In the genomic region with DNA sequence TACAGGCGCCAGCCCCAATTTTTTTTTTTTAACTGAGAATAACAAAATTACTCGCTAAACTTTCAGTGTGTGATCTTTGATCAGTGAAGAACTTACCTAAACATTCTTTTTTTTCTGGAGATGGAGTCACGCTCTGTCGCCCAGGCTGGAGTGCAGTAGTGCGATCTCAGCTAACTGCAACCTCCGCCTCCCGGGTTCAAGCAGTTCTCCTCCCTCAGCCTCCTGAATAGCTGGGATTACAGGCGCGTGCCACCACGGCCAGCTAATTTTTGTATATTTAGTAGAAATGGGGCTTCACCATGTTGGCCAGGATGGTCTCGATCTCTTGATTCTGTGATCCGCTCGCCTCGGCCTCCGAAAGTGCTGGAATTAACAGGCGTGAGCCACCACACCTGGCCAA, we compare ENCODE assay signal across 7 cellular contexts. TPM values are rescaled to one million over a fixed set of nuclear protein-coding genes. Genes with fewer than 3 reads are reported as not detected.
DNase-seq lines count a peak whose midpoint lies in the region; ATAC-seq, FAIRE-seq and TF ChIP-seq lines count a peak whose summit lies in the region.
"Not testable (repeated sequence)": the region's sequence is repeated elsewhere in the genome, so short reads cannot be mapped to it uniquely, and the experiment has no call there.

No MANE protein-coding gene starts in this region.

- RAD21 ChIA-PET in GM12878 (lab: Charles Lee; ENCODE audit: unreplicated experiment), result interaction anchor here (1.0 to 3.3 kb wide), 2 partner anchors 12 to 132 kb away, joined by 4 to 8 read pairs; partner anchors contain the start of gene G3BP1

- not testable (repeated sequence) for BruUV-seq in GM12878 (replicated peaks; lab: Mats Ljungman, UMichigan)

- not testable (repeated sequence) for ATAC-seq in T-helper 17 cell; GM12878; naive thymus-derived CD8-positive, alpha-beta T cell

- not testable (repeated sequence) for H3K9me3 ChIP-seq in BLaER1 treated with 17β-estradiol and CSF1 and Interleukin-3, amounts not matched to agents 10 nM and 100 nM (replicated peaks in 1 of 11); T-helper 17 cell (ENCODE audit: control insufficient read depth, low read length, poor library complexity, severe bottlenecking); GM12878 (replicated peaks; ENCODE audit: control insufficient read depth, insufficient read depth, low read length); endodermal cell (ENCODE audit: control insufficient read depth, low read length)

- SMC1A ChIA-PET in GM12878 (lab: Charles Lee; ENCODE audit: uncharacterized antibody, unreplicated experiment), result interaction anchor here (1.9 to 3.2 kb wide), 2 partner anchors 10 to 27 kb away, joined by 5 to 17 read pairs; no protein-coding TSS in a partner anchor

- not testable (repeated sequence) for TF ChIP-seq CTCF in GM12878 (IDR thresholded peaks at IDR 0.05 in 2 of 3, conservative IDR thresholded peaks at IDR 0.05 in 1 of 3; ENCODE audit: control insufficient read depth in 2 of 3, extremely low read depth in 1 of 3, insufficient read depth in 1 of 3, low read depth in 3 of 3, low read length in 3 of 3); endodermal cell (conservative IDR thresholded peaks at IDR 0.05)

- H3K4me3 Mint-ChIP-seq in T-helper 17 cell; activated T-cell treated with anti-CD3 and anti-CD28 coated beads, Interleukin-2, amount 50 U/mL, for 24 hours; endodermal cell: not testable (repeated sequence)
- H3K4me3 Mint-ChIP-seq in naive thymus-derived CD8-positive, alpha-beta T cell, result peak overlapping the region in 6 of 10 donors; percentile 11 to 54 (median 19)

- H3K27me3 ChIP-seq in BLaER1 treated with 17β-estradiol and CSF1 and Interleukin-3, amounts not matched to agents 10 nM and 100 nM; GM12878 (replicated peaks in 1 of 2; ENCODE audit: control insufficient read depth in 2 of 2, insufficient read depth in 2 of 2, low read length in 1 of 2); endodermal cell (ENCODE audit: control insufficient read depth, insufficient read depth, low read length, poor library complexity, severe bottlenecking): not testable (repeated sequence)

- peak overlapping the region; percentile 3 to 67 (median 39); a peak in 18 of 22 replicates for H3K4me2 ChIP-seq in BLaER1 treated with 17β-estradiol and CSF1 and Interleukin-3, amounts not matched to agents 10 nM and 100 nM
- not testable (repeated sequence) for H3K4me2 ChIP-seq in GM12878 (ENCODE audit: control insufficient read depth, insufficient read depth)

- not testable (repeated sequence) for H3K4me3 ChIP-seq in BLaER1 treated with 17β-estradiol and CSF1 and Interleukin-3, amounts not matched to agents 10 nM and 100 nM; GM12878; endodermal cell (ENCODE audit: low read length)

- not testable (repeated sequence) for TF ChIP-seq EP300 in GM12878 (IDR thresholded peaks at IDR 0.05; ENCODE audit: borderline replicate concordance in 1 of 2, control insufficient read depth in 1 of 2, low read depth in 2 of 2, low read length in 2 of 2)

- in situ Hi-C loops in GM12878 (cut with MboI), result not testable (repeated sequence)

- intact Hi-C loops in GM12878 (cut with micrococcal nuclease; ENCODE audit: unreplicated experiment), result loop anchor here (1.0 kb wide), 1 partner anchor 8 kb away; no protein-coding TSS in a partner anchor

- H3K9me3 Mint-ChIP-seq in activated T-cell treated with anti-CD3 and anti-CD28 coated beads, Interleukin-2, amount 50 U/mL, for 24 hours; endodermal cell; naive thymus-derived CD8-positive, alpha-beta T cell: not testable (repeated sequence)

- not testable (repeated sequence) for TF ChIP-seq POLR2A in GM12892 (IDR thresholded peaks at IDR 0.05; ENCODE audit: low read depth, low read length); GM12878 (IDR thresholded peaks at IDR 0.05; ENCODE audit: low read depth, low read length)

- POLR2A ChIA-PET in GM12878 (lab: Charles Lee), result not testable (repeated sequence)
- POLR2A ChIA-PET in naive thymus-derived CD8-positive, alpha-beta T cell (lab: Charles Lee), result interaction anchor here (1.6 to 1.8 kb wide), 2 partner anchors 12 to 13 kb away, joined by 5 to 6 read pairs; partner anchors contain the start of gene G3BP1

- CTCF ChIA-PET in GM12878 (lab: Yijun Ruan, JAX), result interaction anchor here (1.6 to 1.7 kb wide), 2 partner anchors 9 to 42 kb away, joined by 4 to 6 read pairs; no protein-coding TSS in a partner anchor

- WGBS in GM12878 (ENCODE audit: insufficient coverage, insufficient replicate concordance, low lambda C conversion rate, missing lambda C conversion rate), result 93% methylated on average over 16 of the region's 16 CpGs
- 85 to 96% methylated on average over 5 to 16 of the region's 16 CpGs for WGBS in endodermal cell (ENCODE audit: insufficient coverage in 1 of 2, insufficient read length in 1 of 2), 2 experiments

- not testable (repeated sequence) for H2AFZ ChIP-seq in GM12878 (ENCODE audit: control insufficient read depth, low read depth, low read length)

- not testable (repeated sequence) for H3K27me3 Mint-ChIP-seq in T-helper 17 cell; activated T-cell treated with anti-CD3 and anti-CD28 coated beads, Interleukin-2, amount 50 U/mL, for 24 hours; endodermal cell (ENCODE audit: insufficient read depth); naive thymus-derived CD8-positive, alpha-beta T cell

- peak overlapping the region in 2 of 11 experiments; percentile 7 to 13; a peak in 3 of 22 replicates for H3K27ac ChIP-seq in BLaER1 treated with 17β-estradiol and CSF1 and Interleukin-3, amounts not matched to agents 10 nM and 100 nM
- not testable (repeated sequence) for H3K27ac ChIP-seq in GM12878 (ENCODE audit: control insufficient read depth, insufficient read depth); endodermal cell (ENCODE audit: low read depth, low read length)

- H3K4me1 ChIP-seq in BLaER1 treated with 17β-estradiol and CSF1 and Interleukin-3, amounts not matched to agents 10 nM and 100 nM, result peaks cover 21 to 66% (median 48%) of the 10 kb centered on the region in 10 experiments; a peak in 18 of 20 replicates
- H3K4me1 ChIP-seq in GM12878 (ENCODE audit: control insufficient read depth, insufficient read depth, low read length); endodermal cell (ENCODE audit: control insufficient read depth, insufficient read depth, low read length): not testable (repeated sequence)

- peak overlapping the region; percentile 62 for H3K27ac Mint-ChIP-seq in T-helper 17 cell
- peak overlapping the region; percentile 33 for H3K27ac Mint-ChIP-seq in activated T-cell treated with anti-CD3 and anti-CD28 coated beads, Interleukin-2, amount 50 U/mL, for 24 hours
- peak overlapping the region; percentile 66 for H3K27ac Mint-ChIP-seq in endodermal cell
- not testable (repeated sequence) for H3K27ac Mint-ChIP-seq in naive thymus-derived CD8-positive, alpha-beta T cell

- not testable (repeated sequence) for DNase-seq in GM12892 (ENCODE audit: insufficient read length); T-helper 17 cell; activated T-cell treated with anti-CD3 and anti-CD28 coated beads, Interleukin-2, amount 50 U/mL, for 24 hours; GM12878 (ENCODE audit: low read depth, low spot score); endodermal cell; naive thymus-derived CD8-positive, alpha-beta T cell

- TF ChIP-seq RAD21 in GM12878 (IDR thresholded peaks at IDR 0.05; ENCODE audit: insufficient read depth, low read depth, low read length), result not testable (repeated sequence)

- peak; percentile 46 for FAIRE-seq in GM12892 (lab: Jason Lieb, UNC)
- FAIRE-seq in GM12878 (lab: Jason Lieb, UNC), result not testable (repeated sequence)

- H4K20me1 ChIP-seq in BLaER1 treated with 17β-estradiol and CSF1 and Interleukin-3, amounts not matched to agents 10 nM and 100 nM, result peaks cover 90 to 100% (median 100%) of the 10 kb centered on the region in 11 experiments
- H4K20me1 ChIP-seq in GM12878 (ENCODE audit: control insufficient read depth, insufficient read depth), result not testable (repeated sequence)

- H3K36me3 ChIP-seq in BLaER1 treated with 17β-estradiol and CSF1 and Interleukin-3, amounts not matched to agents 10 nM and 100 nM, result peaks cover 36 to 68% (median 41%) of the 10 kb centered on the region in 11 experiments
- H3K36me3 ChIP-seq in GM12878 (ENCODE audit: control insufficient read depth in 2 of 2, insufficient read depth in 2 of 2, low read length in 1 of 2), result not testable (repeated sequence)
- peaks cover 45% of the 10 kb centered on the region for H3K36me3 ChIP-seq in endodermal cell (ENCODE audit: control insufficient read depth, insufficient read depth, low read length)

- peak overlapping the region in 2 of 11 experiments; percentile 33 to 57; a peak in 2 of 22 replicates for H3K9ac ChIP-seq in BLaER1 treated with 17β-estradiol and CSF1 and Interleukin-3, amounts not matched to agents 10 nM and 100 nM
- H3K9ac ChIP-seq in GM12878 (ENCODE audit: control insufficient read depth, insufficient read depth, low read length), result not testable (repeated sequence)
- H3K9ac ChIP-seq in endodermal cell (ENCODE audit: extremely low read depth, low read length, poor library complexity, severe bottlenecking), result peak overlapping the region; percentile 13

- peaks cover 95% of the 10 kb centered on the region for H3K79me2 ChIP-seq in GM12878 (ENCODE audit: control insufficient read depth, insufficient read depth, low read length)

- H3K4me1 Mint-ChIP-seq in T-helper 17 cell (peaks cover 44% of the 10 kb centered on the region), endodermal cell (peaks cover 40% of the 10 kb centered on the region)
- H3K4me1 Mint-ChIP-seq in activated T-cell treated with anti-CD3 and anti-CD28 coated beads, Interleukin-2, amount 50 U/mL, for 24 hours (ENCODE audit: low read depth), result peaks cover 75% of the 10 kb centered on the region
- H3K4me1 Mint-ChIP-seq in naive thymus-derived CD8-positive, alpha-beta T cell, result peaks cover 25 to 73% (median 69%) of the 10 kb centered on the region in 4 donors

- H3K36me3 Mint-ChIP-seq in T-helper 17 cell (ENCODE audit: low read depth), result not testable (repeated sequence)
- peaks cover 74% of the 10 kb centered on the region for H3K36me3 Mint-ChIP-seq in activated T-cell treated with anti-CD3 and anti-CD28 coated beads, Interleukin-2, amount 50 U/mL, for 24 hours (ENCODE audit: low read depth)
- H3K36me3 Mint-ChIP-seq in endodermal cell (ENCODE audit: low read depth), result peaks cover 27% of the 10 kb centered on the region
- peaks cover 4 to 38% (median 8%) of the 10 kb centered on the region in 3 donors for H3K36me3 Mint-ChIP-seq in naive thymus-derived CD8-positive, alpha-beta T cell

RNA-seq across cellular contexts. Expression of gene G3BP1, which starts 11.9 kb away (rescaled TPM):
- polyA plus RNA-seq in GM12892 (2012; ENCODE audit: missing spikeins), result 110 TPM
- total RNA-seq in T-helper 17 cell, result 100 to 1,000 TPM; 115 to 117 TPM
- 192 and 198 TPM in 2 replicates for total RNA-seq in GM12878 (2013; cell fraction: nucleolus; rRNA removed)
- total RNA-seq in GM12878 (2014; rRNA removed), result 137 and 148 TPM in 2 replicates
- 182 and 190 TPM in 2 replicates for total RNA-seq in GM12878 (2014; rRNA removed; fragmentation: Illumina TruSeq; extraction: Trizol)
- 255 and 269 TPM in 2 replicates for total RNA-seq in GM12878 (2021)
- 39.6 TPM for polyA plus RNA-seq in GM12878 (2011; ENCODE audit: low read depth)
- 113 and 119 TPM in 2 replicates for polyA plus RNA-seq in GM12878 (2011; rRNA removed)
- polyA plus RNA-seq in GM12878 (2011; cell fraction: cytosol; rRNA removed), result 57.4 and 66.1 TPM in 2 replicates
- polyA plus RNA-seq in GM12878 (2011; cell fraction: nucleus; rRNA removed), result 40.4 and 54.9 TPM in 2 replicates
- 70.4 and 72.8 TPM in 2 replicates for polyA plus RNA-seq in GM12878 (2012)
- 158 TPM in 2 replicates for polyA plus RNA-seq in GM12878 (2014; fragmentation: Illumina TruSeq; extraction: Trizol)
- polyA plus RNA-seq in GM12878 (2014; fragmentation: Nextera tagmentation; extraction: Ambion mirVana), result 10 to 100 TPM; 49.7 to 52.7 TPM
- polyA plus RNA-seq in GM12878 (2014; rRNA removed), result 86.7 and 87.0 TPM in 2 replicates
- polyA plus RNA-seq in GM12878 (2016; fragmentation: Nextera tagmentation; extraction: Ambion mirVana), result 100 to 1,000 TPM; 416 to 438 TPM
- 140 and 194 TPM in 2 replicates for polyA minus RNA-seq in GM12878 (2011; rRNA and poly(A)+ RNA removed)
- 67.5 and 113 TPM in 2 replicates for polyA minus RNA-seq in GM12878 (2011; cell fraction: cytosol; rRNA and poly(A)+ RNA removed)
- 80.6 and 162 TPM in 2 replicates for polyA minus RNA-seq in GM12878 (2011; cell fraction: nucleus; rRNA and poly(A)+ RNA removed)
- 100 to 1,000 TPM; 346 to 376 TPM for total RNA-seq in endodermal cell
- 146 TPM for polyA plus RNA-seq in endodermal cell (2013, experiment 1 of 2)
- 146 TPM for polyA plus RNA-seq in endodermal cell (2013, experiment 2 of 2)
- total RNA-seq in naive thymus-derived CD8-positive, alpha-beta T cell, result 100 to 1,000 TPM; 179 to 188 TPM
- polyA plus RNA-seq in naive thymus-derived CD8-positive, alpha-beta T cell, result 100 to 1,000 TPM; 128 to 145 (median 145) TPM

RNA-seq across cellular contexts. Expression of gene ATOX1, which starts 25.2 kb away (rescaled TPM):
- 130 TPM for polyA plus RNA-seq in GM12892 (2012; ENCODE audit: missing spikeins)
- 10 to 100 TPM; 24.3 to 26.1 TPM for total RNA-seq in T-helper 17 cell
- total RNA-seq in GM12878 (2013; cell fraction: nucleolus; rRNA removed), result 94.2 and 105 TPM in 2 replicates
- 136 and 139 TPM in 2 replicates for total RNA-seq in GM12878 (2014; rRNA removed)
- 130 and 139 TPM in 2 replicates for total RNA-seq in GM12878 (2014; rRNA removed; fragmentation: Illumina TruSeq; extraction: Trizol)
- total RNA-seq in GM12878 (2021), result 140 and 158 TPM in 2 replicates
- polyA plus RNA-seq in GM12878 (2011; ENCODE audit: low read depth), result 89.5 TPM
- polyA plus RNA-seq in GM12878 (2011; rRNA removed), result 94.4 and 161 TPM in 2 replicates
- 375 and 451 TPM in 2 replicates for polyA plus RNA-seq in GM12878 (2011; cell fraction: cytosol; rRNA removed)
- polyA plus RNA-seq in GM12878 (2011; cell fraction: nucleus; rRNA removed), result 134 and 141 TPM in 2 replicates
- polyA plus RNA-seq in GM12878 (2012), result 153 and 189 TPM in 2 replicates
- 138 and 231 TPM in 2 replicates for polyA plus RNA-seq in GM12878 (2014; fragmentation: Illumina TruSeq; extraction: Trizol)
- 100 to 1,000 TPM; 576 to 642 TPM for polyA plus RNA-seq in GM12878 (2014; fragmentation: Nextera tagmentation; extraction: Ambion mirVana)
- polyA plus RNA-seq in GM12878 (2014; rRNA removed), result 237 and 259 TPM in 2 replicates
- 100 to 1,000 TPM; 377 to 419 TPM for polyA plus RNA-seq in GM12878 (2016; fragmentation: Nextera tagmentation; extraction: Ambion mirVana)
- polyA minus RNA-seq in GM12878 (2011; rRNA and poly(A)+ RNA removed), result 179 and 269 TPM in 2 replicates
- 52.4 and 56.0 TPM in 2 replicates for polyA minus RNA-seq in GM12878 (2011; cell fraction: cytosol; rRNA and poly(A)+ RNA removed)
- polyA minus RNA-seq in GM12878 (2011; cell fraction: nucleus; rRNA and poly(A)+ RNA removed), result 54.5 and 83.6 TPM in 2 replicates
- total RNA-seq in endodermal cell, result 100 to 1,000 TPM; 105 to 129 TPM
- polyA plus RNA-seq in endodermal cell (2013, experiment 1 of 2), result 102 TPM
- 98.4 TPM for polyA plus RNA-seq in endodermal cell (2013, experiment 2 of 2)
- 10 to 100 TPM; 26.8 to 32.7 TPM for total RNA-seq in naive thymus-derived CD8-positive, alpha-beta T cell
- 10 to 100 TPM; 50.9 to 58.7 (median 58.0) TPM for polyA plus RNA-seq in naive thymus-derived CD8-positive, alpha-beta T cell
